ENCODE assay signal across 28 cellular contexts in the genomic region with DNA sequence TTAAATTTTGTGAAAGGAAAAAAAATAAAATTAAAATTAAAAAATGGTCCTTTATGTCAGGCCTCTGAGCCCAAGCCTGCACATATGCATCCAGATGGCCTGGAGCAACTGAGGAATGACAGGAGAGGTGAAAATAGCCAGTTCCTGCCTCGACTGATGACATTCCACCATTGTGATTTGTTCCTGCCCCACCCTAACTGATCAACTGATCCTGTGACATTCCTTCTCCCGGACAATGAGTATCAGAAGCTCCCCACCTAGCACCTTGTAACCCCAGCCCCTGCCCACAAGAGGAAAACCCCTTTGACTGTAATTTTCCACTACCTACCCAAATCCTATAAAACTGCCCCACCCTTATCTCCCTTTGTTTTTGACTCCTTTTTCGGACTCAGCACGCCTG.
"Had no signal": no experiment of that assay in that cellular context is flagged by ENCODE, and none has a peak within 500 bp of the region (broad histone marks: within the 10 kb centered on the region; RNA-seq: fewer than 3 reads in every experiment).

No MANE protein-coding gene starts in this region.

- H3K36me3 Mint-ChIP-seq: stimulated activated effector memory CD8-positive, alpha-beta T cell treated with anti-CD3 and anti-CD28 coated beads, Interleukin-12 subunit alpha, Interleukin-12 subunit beta, amount 100 ng/mL, for 72 hours; stimulated activated naive B cell treated with anti-CD40 and anti-IgM and Interleukin-4, amounts not matched to agents 10 μg/mL and 1 μg/mL and 100 μg/mL, for 72 hours had no signal

- H3K27ac ChIP-seq: ovary, parathyroid adenoma, psoas muscle, right lobe of liver, sigmoid colon, stomach, thoracic aorta, thyroid gland, tibial nerve, upper lobe of left lung, vagina had no signal

- H3K9me3 Mint-ChIP-seq: nephron progenitor cell, neural crest cell had no signal

- DNase-seq: occipital lobe; ovary; posterior cingulate gyrus; psoas muscle; right cardiac atrium; right lobe of liver; sigmoid colon; small intestine; stimulated activated CD4-positive, alpha-beta T cell treated with anti-CD3 and anti-CD28 coated beads, Interleukin-15, amount 100 ng/mL, for 24 hours; stimulated activated CD4-positive, alpha-beta T cell treated with anti-CD3 and anti-CD28 coated beads, Interleukin-2, amount 100 ng/mL, for 24 hours; stimulated activated CD4-positive, alpha-beta T cell treated with anti-CD3 and anti-CD28 coated beads, Interleukin-2, amount 100 ng/mL, for 48 hours; stimulated activated CD4-positive, alpha-beta T cell treated with anti-CD3 and anti-CD28 coated beads, Interleukin-4, amount 100 ng/mL, for 24 hours; stimulated activated naive B cell treated with anti-CD40 and anti-IgM and Interleukin-4, amounts not matched to agents 10 μg/mL and 1 μg/mL and 100 μg/mL, for 72 hours; stimulated activated naive CD4-positive, alpha-beta T cell treated with Interleukin-2 at 50 U/mL for 16 hours; stomach; trophoblast cell; upper lobe of left lung had no signal

- H3K27me3 ChIP-seq: ovary, right lobe of liver, sigmoid colon, stomach, thyroid gland, tibial nerve, upper lobe of left lung, vagina had no signal

- H3K27ac Mint-ChIP-seq: natural killer cell treated with Interleukin-12 subunit alpha and Interleukin-12 subunit beta and Interleukin-15 and Interleukin-18, amount 100 ng/mL, for 72 hours; nephron progenitor cell; progenitor cell of endocrine pancreas; stimulated activated effector memory CD8-positive, alpha-beta T cell treated with anti-CD3 and anti-CD28 coated beads, Interleukin-12 subunit alpha, Interleukin-12 subunit beta, amount 100 ng/mL, for 72 hours; stimulated activated naive B cell treated with anti-CD40 and anti-IgM and Interleukin-4, amounts not matched to agents 10 μg/mL and 1 μg/mL and 100 μg/mL, for 72 hours; stimulated activated naive CD8-positive, alpha-beta T cell treated with anti-CD3 and anti-CD28 coated beads, Interleukin-15, Interleukin-2, amounts not matched to agents 100 ng/mL and 50 ng/mL, for 24 hours had no signal

- H3K4me3 Mint-ChIP-seq: natural killer cell treated with Interleukin-12 subunit alpha and Interleukin-12 subunit beta and Interleukin-15 and Interleukin-18, amount 100 ng/mL, for 72 hours; nephron progenitor cell; neural crest cell; stimulated activated effector memory CD8-positive, alpha-beta T cell treated with anti-CD3 and anti-CD28 coated beads, Interleukin-12 subunit alpha, Interleukin-12 subunit beta, amount 100 ng/mL, for 72 hours; stimulated activated naive B cell treated with anti-CD40 and anti-IgM and Interleukin-4, amounts not matched to agents 10 μg/mL and 1 μg/mL and 100 μg/mL, for 72 hours; stimulated activated naive CD8-positive, alpha-beta T cell treated with anti-CD3 and anti-CD28 coated beads, Interleukin-15, Interleukin-2, amounts not matched to agents 100 ng/mL and 50 ng/mL, for 24 hours had no signal

- H3K9me3 ChIP-seq: ovary, psoas muscle, right lobe of liver, sigmoid colon, stomach, thoracic aorta, thyroid gland, upper lobe of left lung, vagina had no signal

- H3K9ac ChIP-seq: parathyroid adenoma had no signal

- H3K36me3 ChIP-seq: ovary, right lobe of liver, sigmoid colon, stomach, thoracic aorta, thyroid gland, tibial nerve, upper lobe of left lung, vagina had no signal

- H3K4me1 Mint-ChIP-seq: nephron progenitor cell; stimulated activated effector memory CD8-positive, alpha-beta T cell treated with anti-CD3 and anti-CD28 coated beads, Interleukin-12 subunit alpha, Interleukin-12 subunit beta, amount 100 ng/mL, for 72 hours; stimulated activated naive B cell treated with anti-CD40 and anti-IgM and Interleukin-4, amounts not matched to agents 10 μg/mL and 1 μg/mL and 100 μg/mL, for 72 hours had no signal

- H2AFZ ChIP-seq: parathyroid adenoma had no signal

- H3K4me3 ChIP-seq: ovary, psoas muscle, right lobe of liver, sigmoid colon, stomach, thoracic aorta, thyroid gland, tibial nerve, upper lobe of left lung, vagina had no signal

- H3K79me2 ChIP-seq: parathyroid adenoma had no signal

- H3K27me3 Mint-ChIP-seq: natural killer cell treated with Interleukin-12 subunit alpha and Interleukin-12 subunit beta and Interleukin-15 and Interleukin-18, amount 100 ng/mL, for 72 hours; progenitor cell of endocrine pancreas; stimulated activated naive B cell treated with anti-CD40 and anti-IgM and Interleukin-4, amounts not matched to agents 10 μg/mL and 1 μg/mL and 100 μg/mL, for 72 hours; stimulated activated naive CD8-positive, alpha-beta T cell treated with anti-CD3 and anti-CD28 coated beads, Interleukin-15, Interleukin-2, amounts not matched to agents 100 ng/mL and 50 ng/mL, for 24 hours had no signal

- H3K4me1 ChIP-seq: parathyroid adenoma, psoas muscle, right lobe of liver, thyroid gland, tibial nerve, upper lobe of left lung had no signal
